ENCODE assay signal across 25 cellular contexts in the genomic region with DNA sequence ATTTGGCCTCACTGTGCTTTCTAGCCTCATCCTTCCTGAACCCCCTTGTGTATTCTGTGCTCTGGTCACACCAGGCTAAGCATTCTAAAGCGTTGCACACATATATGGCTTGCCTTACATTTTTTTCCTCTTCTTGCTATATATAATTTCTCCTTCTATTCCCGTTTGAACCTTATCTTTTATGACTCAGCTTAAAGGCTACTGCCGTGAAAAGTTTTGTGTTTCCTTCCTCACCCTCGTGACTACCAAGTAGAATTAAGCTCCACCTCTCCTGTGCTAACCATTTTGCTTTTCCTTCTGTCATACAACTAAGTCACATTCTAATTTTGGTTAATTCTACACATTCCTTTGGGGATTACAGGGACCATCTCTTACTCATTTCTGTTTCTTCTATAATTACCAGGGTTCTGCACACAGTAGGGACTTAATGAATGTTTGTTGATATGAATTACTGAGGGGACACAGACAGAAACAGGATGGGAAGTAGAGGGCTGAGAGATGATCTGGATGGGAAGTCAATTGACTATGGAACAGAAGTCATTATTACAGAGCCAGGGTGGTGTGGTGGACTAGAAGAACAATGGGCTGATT.
DNase-seq lines count a peak whose midpoint lies in the region; ATAC-seq, FAIRE-seq and TF ChIP-seq lines count a peak whose summit lies in the region.
"Had no signal": no experiment of that assay in that cellular context is flagged by ENCODE, and none has a peak within 500 bp of the region (broad histone marks: within the 10 kb centered on the region; RNA-seq: fewer than 3 reads in every experiment).

No MANE protein-coding gene starts in this region.

- peak; percentile 40; the same call in 1 of the 2 replicates for TF ChIP-seq EP300 in K562 (IDR thresholded peaks at IDR 0.05; ENCODE audit: low read length)

- peaks cover 12% of the 10 kb centered on the region; the same call in 1 of the 3 replicates for H3K79me2 ChIP-seq in K562 (ENCODE audit: control insufficient read depth, insufficient read depth, low read length)

- no peak overlapping the region for H3K4me3 Mint-ChIP-seq in T-helper 1 cell treated with Interleukin-12 subunit alpha and Interleukin-12 subunit beta and Interleukin-4 antibody, amounts not matched to agents 30 μg/mL and 1 μg/mL, for 36 hours
- H3K4me3 Mint-ChIP-seq in naive thymus-derived CD4-positive, alpha-beta T cell, result peak overlapping the region in 2 of 10 donors; percentile 3 to 5
- H3K4me3 Mint-ChIP-seq: nephron had no signal

- peak overlapping the region; percentile 33; the same call in 1 of the 2 replicates for H3K4me2 ChIP-seq in K562 (ENCODE audit: insufficient read depth, low read length)

- in situ Hi-C loops in K562 (cut with MboI), result no loop called here

- peak overlapping the region; percentile 29 for H2AFZ ChIP-seq in K562 (ENCODE audit: low read depth, low read length)

- no peaks in the 10 kb centered on the region for H3K9me3 Mint-ChIP-seq in T-helper 1 cell treated with Interleukin-12 subunit alpha and Interleukin-12 subunit beta and Interleukin-4 antibody, amounts not matched to agents 30 μg/mL and 1 μg/mL, for 36 hours
- H3K9me3 Mint-ChIP-seq in naive thymus-derived CD4-positive, alpha-beta T cell, result peaks cover 0 to 1% (median 0%) of the 10 kb centered on the region in 11 donors
- H3K9me3 Mint-ChIP-seq: nephron had no signal

- ATAC-seq in K562, result peak; percentile 73
- no peak for ATAC-seq in naive thymus-derived CD4-positive, alpha-beta T cell
- ATAC-seq in HG03521 (IDR thresholded peaks at IDR 0.05; ENCODE audit: unreplicated experiment), result no peak
- no peak for ATAC-seq in GM21576 (IDR thresholded peaks at IDR 0.05; ENCODE audit: unreplicated experiment)
- ATAC-seq: PC-3 had no signal

- H3K4me1 ChIP-seq in K562 (replicated peaks in 1 of 2; ENCODE audit: control insufficient read depth in 2 of 2, insufficient read depth in 2 of 2, low read length in 2 of 2), result peaks cover 6 to 48% of the 10 kb centered on the region in 2 experiments
- no peaks in the 10 kb centered on the region for H3K4me1 ChIP-seq in naive thymus-derived CD4-positive, alpha-beta T cell (ENCODE audit: control insufficient read depth in 2 of 2, insufficient read depth in 2 of 2, low read length in 2 of 2)
- H3K4me1 ChIP-seq: BE2C had no signal

- H3K9me1 ChIP-seq in K562 (ENCODE audit: control insufficient read depth, insufficient read depth, low read length), result no peaks in the 10 kb centered on the region

- H3K36me3 Mint-ChIP-seq in T-helper 1 cell treated with Interleukin-12 subunit alpha and Interleukin-12 subunit beta and Interleukin-4 antibody, amounts not matched to agents 30 μg/mL and 1 μg/mL, for 36 hours (ENCODE audit: low read depth), result peaks cover 21% of the 10 kb centered on the region
- H3K36me3 Mint-ChIP-seq in naive thymus-derived CD4-positive, alpha-beta T cell, result peaks cover 3 to 16% (median 10%) of the 10 kb centered on the region in 5 donors

- TF ChIP-seq RAD21 in K562 (CRISPR knock-in tag; conservative IDR thresholded peaks at IDR 0.05 in 1 of 2, IDR thresholded peaks at IDR 0.05 in 1 of 2), result no peak

- no peaks in the 10 kb centered on the region for H4K20me1 ChIP-seq in K562 (replicated peaks; ENCODE audit: control insufficient read depth, insufficient read depth, low read length)

- no peaks in the 10 kb centered on the region for H3K27me3 ChIP-seq in K562 (ENCODE audit: control insufficient read depth in 2 of 2, insufficient read depth in 2 of 2, low read length in 2 of 2)
- no peaks in the 10 kb centered on the region for H3K27me3 ChIP-seq in naive thymus-derived CD4-positive, alpha-beta T cell (ENCODE audit: control insufficient read depth in 2 of 2, insufficient read depth in 2 of 2, low read length in 2 of 2)
- H3K27me3 ChIP-seq: BE2C, SJCRH30 had no signal

- no peak for TF ChIP-seq CTCF in K562 (IDR thresholded peaks at IDR 0.05 in 2 of 3, conservative IDR thresholded peaks at IDR 0.05 in 1 of 3; ENCODE audit: insufficient read depth in 2 of 3, low read depth in 1 of 3, low read length in 3 of 3)

- peaks cover 15% of the 10 kb centered on the region for H3K4me1 Mint-ChIP-seq in T-helper 1 cell treated with Interleukin-12 subunit alpha and Interleukin-12 subunit beta and Interleukin-4 antibody, amounts not matched to agents 30 μg/mL and 1 μg/mL, for 36 hours (ENCODE audit: low read depth)
- H3K4me1 Mint-ChIP-seq in naive thymus-derived CD4-positive, alpha-beta T cell, result peaks cover 2 to 38% (median 25%) of the 10 kb centered on the region in 7 donors

- FAIRE-seq in K562 (lab: Jason Lieb, UNC), result peak; percentile 61
- FAIRE-seq: G401.6, H54, small intestine had no signal

- CTCF ChIA-PET in K562 (lab: Yijun Ruan, JAX; ENCODE audit: low intra/inter-chr PET ratio), result interaction anchor here (0.6 kb wide), 1 partner anchor 26 kb away, joined by 3 read pairs; no protein-coding TSS in a partner anchor
- CTCF ChIA-PET in naive thymus-derived CD4-positive, alpha-beta T cell (lab: Charles Lee), result no interaction called here

- no peaks in the 10 kb centered on the region for H3K9me3 ChIP-seq in K562 (replicated peaks; ENCODE audit: control insufficient read depth, insufficient read depth, low read depth, low read length)
- no peaks in the 10 kb centered on the region for H3K9me3 ChIP-seq in naive thymus-derived CD4-positive, alpha-beta T cell (ENCODE audit: control insufficient read depth in 2 of 3, low read length in 3 of 3)
- H3K9me3 ChIP-seq: BE2C, SJCRH30 had no signal

- peaks cover 67% of the 10 kb centered on the region for H3K36me3 ChIP-seq in K562 (ENCODE audit: control insufficient read depth, insufficient read depth, low read length)
- peaks cover 0 to 24% (median 0%) of the 10 kb centered on the region in 3 experiments for H3K36me3 ChIP-seq in naive thymus-derived CD4-positive, alpha-beta T cell (ENCODE audit: control insufficient read depth in 2 of 3, insufficient read depth in 3 of 3, low read length in 3 of 3)
- H3K36me3 ChIP-seq: BE2C, SJCRH30 had no signal

- POLR2A ChIA-PET in K562 (lab: Yijun Ruan, JAX), result interaction anchor here (0.7 to 1.3 kb wide), 5 partner anchors 8 to 216 kb away, joined by 3 to 5 read pairs (median 3); partner anchors contain the start of gene WDR44
- POLR2A ChIA-PET in naive thymus-derived CD4-positive, alpha-beta T cell (lab: Charles Lee), result interaction anchor here (1.3 kb wide), 1 partner anchor 9 kb away, joined by 3 read pairs; no protein-coding TSS in a partner anchor

- H3K27ac ChIP-seq in K562 (ENCODE audit: extremely low read depth, low read depth, low read length), result peak overlapping the region; percentile 79
- H3K27ac ChIP-seq in naive thymus-derived CD4-positive, alpha-beta T cell (ENCODE audit: low read depth, low read length), result peak overlapping the region; percentile 0
- H3K27ac ChIP-seq: 22Rv1, coronary artery, SJCRH30 had no signal

- no peaks in the 10 kb centered on the region for H3K27me3 Mint-ChIP-seq in T-helper 1 cell treated with Interleukin-12 subunit alpha and Interleukin-12 subunit beta and Interleukin-4 antibody, amounts not matched to agents 30 μg/mL and 1 μg/mL, for 36 hours (ENCODE audit: low read depth)
- no peaks in the 10 kb centered on the region for H3K27me3 Mint-ChIP-seq in naive thymus-derived CD4-positive, alpha-beta T cell
- H3K27me3 Mint-ChIP-seq: progenitor cell of endocrine pancreas had no signal

- no TSS peak for BruUV-seq in K562 (replicated peaks; lab: Mats Ljungman, UMichigan)

- 0% methylated on average over 3 of the region's 4 CpGs for WGBS in K562 (ENCODE audit: insufficient coverage, low coverage, missing lambda C conversion rate)

- H3K9ac ChIP-seq in K562 (ENCODE audit: insufficient read depth in 1 of 2, low read depth in 2 of 2, low read length in 2 of 2), result peak overlapping the region; percentile 33 to 41; a peak in 3 of 4 replicates

- no peak overlapping the region for H3K4me3 ChIP-seq in K562
- H3K4me3 ChIP-seq in naive thymus-derived CD4-positive, alpha-beta T cell (ENCODE audit: low read length), result no peak overlapping the region
- H3K4me3 ChIP-seq: coronary artery, SJCRH30 had no signal

- intact Hi-C loops in K562 (cut with micrococcal nuclease), result loop anchor here (5.0 kb wide), 1 partner anchor 65 kb away; the partner anchor contains the start of gene DOCK11
- intact Hi-C loops in naive thymus-derived CD4-positive, alpha-beta T cell (cut with micrococcal nuclease), result loop anchor here in 1 of 2 donors (5.0 kb wide), 1 partner anchor 40 kb away; no protein-coding TSS in a partner anchor

- TF ChIP-seq POLR2A in K562 (conservative IDR thresholded peaks at IDR 0.05), result no peak

- no peak for DNase-seq in T-helper 1 cell
- peak; percentile 78 for DNase-seq in OCI-M1 (lab: John Stamatoyannopoulos, UW)
- DNase-seq in K562 (ENCODE audit: extremely low read depth in 1 of 4, low spot score in 3 of 4), result peak in 3 of 4 experiments; percentile 11 to 67 (median 20)
- DNase-seq in naive thymus-derived CD4-positive, alpha-beta T cell, result no peak
- no peak for DNase-seq in NCI-H446 (lab: John Stamatoyannopoulos, UW)
- DNase-seq: activated CD4-positive, CD25-positive, alpha-beta regulatory T cell treated with anti-CD3 and anti-CD28 coated beads, Interleukin-2, amount 50 U/mL, for 72 hours; BE2C; hypothalamus; kidney; NCI-H1417 treated with DMSO at 0.1 percent for 48 hours; NCI-H774; PC-3; SJCRH30; small intestine; stimulated activated CD4-positive, alpha-beta T cell treated with anti-CD3 and anti-CD28 coated beads, Interleukin-2, amount 100 ng/mL, for 48 hours; T-helper 9 cell had no signal

- peak overlapping the region; percentile 6 for H3K27ac Mint-ChIP-seq in T-helper 1 cell treated with Interleukin-12 subunit alpha and Interleukin-12 subunit beta and Interleukin-4 antibody, amounts not matched to agents 30 μg/mL and 1 μg/mL, for 36 hours
- H3K27ac Mint-ChIP-seq in naive thymus-derived CD4-positive, alpha-beta T cell, result peak overlapping the region; percentile 23 to 87 (median 68)
- H3K27ac Mint-ChIP-seq: progenitor cell of endocrine pancreas had no signal

TF ChIP-seq in K562, 482 proteins besides CTCF, POLR2A, EP300 and RAD21 (continues in another document):
- TF ChIP-seq NR4A1 (CRISPR knock-in tag; IDR thresholded peaks at IDR 0.05) (no peak), NR4A1 (tag; IDR thresholded peaks at IDR 0.05) (0 out of 2 replicates have a peak, but pooled peaks have one; percentile 43)

Comparison
In these comparisons a context has a peak if more than half of its experiments do, and no peak if none do; other contexts are left out.
1. DNase-seq: peak in OCI-M1 (single experiment) and K562 (3 of 4); none in T-helper 1 cell (0 of 5), naive thymus-derived CD4-positive, alpha-beta T cell (0 of 9) and NCI-H446 (0 of 2).